In genomic region chr4:147485167-147485566, GRCh38 we compare ENCODE assay signal across 34 cellular contexts. TPM values are rescaled to one million over a fixed set of nuclear protein-coding genes. Genes with fewer than 3 reads are reported as not detected.
"Had no signal": no experiment of that assay in that cellular context is flagged by ENCODE, and none has a peak within 500 bp of the region (broad histone marks: within the 10 kb centered on the region; RNA-seq: fewer than 3 reads in every experiment).

No MANE protein-coding gene starts in this region.

- H3K27ac Mint-ChIP-seq: activated CD4-positive, alpha-beta memory T cell treated with anti-CD3 and anti-CD28 coated beads for 36 hours; activated CD4-positive, alpha-beta T cell treated with anti-CD3 and anti-CD28 coated beads for 36 hours; activated CD4-positive, alpha-beta T cell treated with anti-CD3 and anti-CD28 coated beads, Interleukin-2, amount 10 ng/mL, durations not matched to agents 24 days and 14 days; activated CD8-positive, alpha-beta memory T cell treated with anti-CD3 and anti-CD28 coated beads, Interleukin-2, amount 10 ng/mL, durations not matched to agents 7 days and 5 days; activated CD8-positive, alpha-beta T cell treated with anti-CD3 and anti-CD28 coated beads, Interleukin-2, amount 10 ng/mL, durations not matched to agents 7 days and 5 days; activated naive CD4-positive, alpha-beta T cell treated with anti-CD3 and anti-CD28 coated beads for 36 hours; activated naive CD4-positive, alpha-beta T cell treated with anti-CD3 and anti-CD28 coated beads, Interleukin-2, amount 50 U/mL, for 24 hours; activated naive CD8-positive, alpha-beta T cell treated with anti-CD3 and anti-CD28 coated beads for 36 hours; activated naive CD8-positive, alpha-beta T cell treated with anti-CD3 and anti-CD28 coated beads, Interleukin-2, amount 50 U/mL, for 24 hours; activated T-helper 1 cell treated with anti-CD3 and anti-CD28 coated beads, Interleukin-12 subunit alpha, Interleukin-12 subunit beta, Interleukin-2, Interleukin-4 antibody, amounts not matched to agents 30 ng/mL and 10 ng/mL and 1 ng/mL, durations not matched to agents 14 hours and 24 hours and 36 hours; activated T-helper 2 cell treated with anti-CD3 and anti-CD28 coated beads, Interferon-gamma antibody, Interleukin-2, Interleukin-4, amounts not matched to agents 10 μg/mL and 5 μg/mL and 100 μg/mL, durations not matched to agents 14 hours and 24 hours and 36 hours had no signal

- H3K4me3 Mint-ChIP-seq: activated CD4-positive, alpha-beta memory T cell treated with anti-CD3 and anti-CD28 coated beads for 36 hours; activated CD4-positive, alpha-beta T cell treated with anti-CD3 and anti-CD28 coated beads for 36 hours; activated CD4-positive, alpha-beta T cell treated with anti-CD3 and anti-CD28 coated beads, Interleukin-2, amount 10 ng/mL, durations not matched to agents 24 days and 14 days; activated CD8-positive, alpha-beta memory T cell treated with anti-CD3 and anti-CD28 coated beads, Interleukin-2, amount 10 ng/mL, durations not matched to agents 7 days and 5 days; activated CD8-positive, alpha-beta T cell treated with anti-CD3 and anti-CD28 coated beads, Interleukin-2, amount 10 ng/mL, durations not matched to agents 7 days and 5 days; activated naive CD4-positive, alpha-beta T cell treated with anti-CD3 and anti-CD28 coated beads for 36 hours; activated naive CD4-positive, alpha-beta T cell treated with anti-CD3 and anti-CD28 coated beads, Interleukin-2, amount 50 U/mL, for 24 hours; activated naive CD8-positive, alpha-beta T cell treated with anti-CD3 and anti-CD28 coated beads for 36 hours; activated naive CD8-positive, alpha-beta T cell treated with anti-CD3 and anti-CD28 coated beads, Interleukin-2, amount 50 U/mL, for 24 hours; activated T-helper 1 cell treated with anti-CD3 and anti-CD28 coated beads, Interleukin-12 subunit alpha, Interleukin-12 subunit beta, Interleukin-2, Interleukin-4 antibody, amounts not matched to agents 30 ng/mL and 10 ng/mL and 1 ng/mL, durations not matched to agents 14 hours and 24 hours and 36 hours had no signal

- DNase-seq: activated CD4-positive, alpha-beta memory T cell treated with anti-CD3 and anti-CD28 coated beads for 36 hours; activated CD4-positive, alpha-beta T cell treated with anti-CD3 and anti-CD28 coated beads for 36 hours; activated CD4-positive, alpha-beta T cell treated with anti-CD3 and anti-CD28 coated beads, Interleukin-2, amount 10 ng/mL, durations not matched to agents 24 days and 14 days; activated CD4-positive, CD25-positive, alpha-beta regulatory T cell; activated CD4-positive, CD25-positive, alpha-beta regulatory T cell treated with anti-CD3 and anti-CD28 coated beads, Interleukin-2, amount 50 U/mL, for 72 hours; activated CD8-positive, alpha-beta memory T cell treated with anti-CD3 and anti-CD28 coated beads, Interleukin-2, amount 10 ng/mL, durations not matched to agents 7 days and 5 days; activated CD8-positive, alpha-beta memory T cell treated with anti-CD3 and anti-CD28 coated beads, Interleukin-2, amount 50 U/mL, for 4 hours; activated CD8-positive, alpha-beta T cell treated with anti-CD3 and anti-CD28 coated beads, Interleukin-2, amount 10 ng/mL, durations not matched to agents 7 days and 5 days; activated effector memory CD4-positive, alpha-beta T cell treated with anti-CD3 and anti-CD28 coated beads, Interleukin-2, amount 50 U/mL, for 16 hours; activated naive CD4-positive, alpha-beta T cell treated with anti-CD3 and anti-CD28 coated beads for 36 hours; activated naive CD8-positive, alpha-beta T cell treated with anti-CD3 and anti-CD28 coated beads for 36 hours; activated naive CD8-positive, alpha-beta T cell treated with anti-CD3 and anti-CD28 coated beads, Interleukin-2, amount 50 U/mL, for 24 hours; activated T-cell treated with anti-CD3 and anti-CD28 coated beads, Interleukin-2, amount 50 U/mL, for 1 hour; activated T-cell treated with anti-CD3 and anti-CD28 coated beads, Interleukin-2, amount 50 U/mL, for 48 hours; adrenal gland; amygdala; aorta; body of pancreas; central memory CD4-positive, alpha-beta T cell; cerebellar nuclear complex; cortex of kidney; dermis blood vessel endothelial cell; effector CD8-positive, alpha-beta T cell; esophagus squamous epithelium; foreskin melanocyte; T-helper 2 cell had no signal

- ATAC-seq: activated CD4-positive, alpha-beta T cell treated with anti-CD3 and anti-CD28 coated beads for 36 hours; activated CD8-positive, alpha-beta memory T cell treated with anti-CD3 and anti-CD28 coated beads, Interleukin-2, amount 10 ng/mL, durations not matched to agents 7 days and 5 days; activated CD8-positive, alpha-beta T cell treated with anti-CD3 and anti-CD28 coated beads, Interleukin-2, amount 10 ng/mL, durations not matched to agents 7 days and 5 days; activated naive CD8-positive, alpha-beta T cell treated with anti-CD3 and anti-CD28 coated beads, Interleukin-2, amount 50 U/mL, for 24 hours; body of pancreas; gastroesophageal sphincter had no signal

- H3K36me3 ChIP-seq: adrenal gland, esophagus squamous epithelium, gastroesophageal sphincter had no signal

- H3K4me3 ChIP-seq: adrenal gland, body of pancreas, esophagus squamous epithelium, gastroesophageal sphincter had no signal

- H3K4me1 ChIP-seq: adrenal gland had no signal

- H3K27ac ChIP-seq: adrenal gland, body of pancreas, epithelial cell of prostate, esophagus squamous epithelium, gastroesophageal sphincter had no signal

- H3K9me3 ChIP-seq: adrenal gland, body of pancreas, esophagus squamous epithelium, gastroesophageal sphincter had no signal

- H3K27me3 ChIP-seq: adrenal gland, body of pancreas had no signal

- H3K4me1 Mint-ChIP-seq: activated CD4-positive, alpha-beta T cell treated with anti-CD3 and anti-CD28 coated beads, Interleukin-2, amount 10 ng/mL, durations not matched to agents 24 days and 14 days; activated naive CD4-positive, alpha-beta T cell treated with anti-CD3 and anti-CD28 coated beads, Interleukin-2, amount 50 U/mL, for 24 hours; activated naive CD8-positive, alpha-beta T cell treated with anti-CD3 and anti-CD28 coated beads for 36 hours had no signal

- H3K9me3 Mint-ChIP-seq: activated CD4-positive, alpha-beta memory T cell treated with anti-CD3 and anti-CD28 coated beads for 36 hours; activated CD4-positive, alpha-beta T cell treated with anti-CD3 and anti-CD28 coated beads, Interleukin-2, amount 10 ng/mL, durations not matched to agents 24 days and 14 days; activated naive CD4-positive, alpha-beta T cell treated with anti-CD3 and anti-CD28 coated beads, Interleukin-2, amount 50 U/mL, for 24 hours; activated naive CD8-positive, alpha-beta T cell treated with anti-CD3 and anti-CD28 coated beads for 36 hours; activated naive CD8-positive, alpha-beta T cell treated with anti-CD3 and anti-CD28 coated beads, Interleukin-2, amount 50 U/mL, for 24 hours; activated T-helper 1 cell treated with anti-CD3 and anti-CD28 coated beads, Interleukin-12 subunit alpha, Interleukin-12 subunit beta, Interleukin-2, Interleukin-4 antibody, amounts not matched to agents 30 ng/mL and 10 ng/mL and 1 ng/mL, durations not matched to agents 14 hours and 24 hours and 36 hours; activated T-helper 2 cell treated with anti-CD3 and anti-CD28 coated beads, Interferon-gamma antibody, Interleukin-2, Interleukin-4, amounts not matched to agents 10 μg/mL and 5 μg/mL and 100 μg/mL, durations not matched to agents 14 hours and 24 hours and 36 hours had no signal

- H3K36me3 Mint-ChIP-seq: activated CD4-positive, alpha-beta memory T cell treated with anti-CD3 and anti-CD28 coated beads for 36 hours; activated CD8-positive, alpha-beta memory T cell treated with anti-CD3 and anti-CD28 coated beads, Interleukin-2, amount 10 ng/mL, durations not matched to agents 7 days and 5 days; activated naive CD4-positive, alpha-beta T cell treated with anti-CD3 and anti-CD28 coated beads, Interleukin-2, amount 50 U/mL, for 24 hours; activated naive CD8-positive, alpha-beta T cell treated with anti-CD3 and anti-CD28 coated beads for 36 hours had no signal

RNA-seq across cellular contexts. Expression of gene EDNRA, which starts 4.3 kb away (rescaled TPM):
- total RNA-seq: activated CD4-positive, alpha-beta memory T cell treated with anti-CD3 and anti-CD28 coated beads for 36 hours; activated CD4-positive, alpha-beta T cell treated with anti-CD3 and anti-CD28 coated beads for 36 hours; activated CD4-positive, alpha-beta T cell treated with anti-CD3 and anti-CD28 coated beads, Interleukin-2, amount 10 ng/mL, durations not matched to agents 24 days and 14 days; activated CD8-positive, alpha-beta memory T cell treated with anti-CD3 and anti-CD28 coated beads for 36 hours; activated CD8-positive, alpha-beta memory T cell treated with anti-CD3 and anti-CD28 coated beads, Interleukin-2, amount 10 ng/mL, durations not matched to agents 7 days and 5 days; activated CD8-positive, alpha-beta T cell treated with anti-CD3 and anti-CD28 coated beads, Interleukin-2, amount 10 ng/mL, durations not matched to agents 7 days and 5 days; activated naive CD4-positive, alpha-beta T cell treated with anti-CD3 and anti-CD28 coated beads for 36 hours; activated naive CD8-positive, alpha-beta T cell treated with anti-CD3 and anti-CD28 coated beads for 36 hours; activated T-helper 1 cell treated with anti-CD3 and anti-CD28 coated beads, Interleukin-12 subunit alpha, Interleukin-12 subunit beta, Interleukin-2, Interleukin-4 antibody, amounts not matched to agents 30 ng/mL and 10 ng/mL and 1 ng/mL, durations not matched to agents 14 hours and 24 hours and 36 hours; activated T-helper 2 cell treated with anti-CD3 and anti-CD28 coated beads, Interferon-gamma antibody, Interleukin-2, Interleukin-4, amounts not matched to agents 10 μg/mL and 5 μg/mL and 100 μg/mL, durations not matched to agents 14 hours and 24 hours and 36 hours; dermis blood vessel endothelial cell; endothelial cell of umbilical vein; T-helper 1 cell treated with Interleukin-12 subunit alpha and Interleukin-12 subunit beta and Interleukin-4 antibody, amounts not matched to agents 30 ng/mL and 1 ng/mL, for 36 hours had no signal
